8 cellular contexts compared by ENCODE assay signal in the genomic region with DNA sequence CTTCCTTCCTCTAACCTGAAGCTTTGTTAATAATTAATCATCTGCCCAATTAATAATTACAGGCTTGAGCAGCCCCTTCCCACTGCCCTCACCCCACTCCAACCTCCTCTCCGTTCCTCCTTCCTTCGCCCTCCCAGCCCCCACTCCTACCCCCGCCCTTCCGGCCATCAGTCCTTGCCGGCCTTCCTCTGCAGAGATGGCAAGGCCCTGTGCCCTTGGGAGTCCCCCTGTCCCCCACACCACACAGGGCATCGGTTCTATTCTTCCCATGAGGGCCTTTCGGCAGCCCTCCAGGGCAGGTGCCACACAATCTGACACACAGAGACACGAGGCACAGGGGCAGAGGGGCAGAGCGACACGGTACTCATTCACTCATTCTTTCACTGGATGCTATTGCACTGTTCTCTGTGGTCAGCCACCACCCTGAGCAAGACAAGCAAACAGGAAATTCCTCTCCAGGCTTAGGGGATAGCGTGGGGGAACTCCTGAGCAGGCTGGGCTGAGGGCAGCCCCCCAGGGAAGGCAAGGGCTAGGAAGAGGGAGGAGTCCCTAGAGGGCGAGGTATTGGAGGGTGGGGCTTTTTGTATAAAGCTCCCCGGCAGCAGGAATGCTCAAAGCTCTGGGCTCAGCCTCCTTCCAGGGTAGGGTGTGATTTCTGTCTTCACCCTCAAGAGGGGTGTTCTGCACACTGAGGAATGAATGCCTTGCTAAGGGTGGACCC. TPM values are rescaled to one million over a fixed set of nuclear protein-coding genes. Genes with fewer than 3 reads are reported as not detected.
DNase-seq lines count a peak whose midpoint lies in the region; ATAC-seq and TF ChIP-seq lines count a peak whose summit lies in the region.

No MANE protein-coding gene starts in this region.

- H3K27ac ChIP-seq in brain microvascular endothelial cell: no peak overlapping the region

- H3K36me3 ChIP-seq in brain microvascular endothelial cell (replicated peaks) (no peaks in the 10 kb centered on the region), mucosa of descending colon (ENCODE audit: low read depth) (no peaks in the 10 kb centered on the region)

- no peaks in the 10 kb centered on the region for H3K9me3 Mint-ChIP-seq in IgD-negative memory B cell

- intact Hi-C loops in mucosa of descending colon (cut with DNase I, micrococcal nuclease): no loop called here

- peak; percentile 70 for DNase-seq in AG20443 (ENCODE audit: low spot score)
- peak; percentile 43 for DNase-seq in brain microvascular endothelial cell
- no peak for DNase-seq in mucosa of descending colon
- DNase-seq in NCI-H748 (lab: John Stamatoyannopoulos, UW; ENCODE audit: unreplicated experiment): no peak
- DNase-seq in stimulated activated naive CD4-positive, alpha-beta T cell (lab: John Stamatoyannopoulos, UW): no peak
- no peak for DNase-seq in superior temporal gyrus (ENCODE audit: extremely low spot score)

- ATAC-seq in GM19025 (IDR thresholded peaks at IDR 0.05; ENCODE audit: low read depth, unreplicated experiment) (peak; percentile 71), mucosa of descending colon (peak; percentile 16)

- no peaks in the 10 kb centered on the region for H3K27me3 Mint-ChIP-seq in IgD-negative memory B cell

- H3K27ac Mint-ChIP-seq in IgD-negative memory B cell: peak overlapping the region; percentile 30 to 95 (median 93)

- H3K4me3 ChIP-seq in brain microvascular endothelial cell (ENCODE audit: low read depth, low read length) (no peak overlapping the region), mucosa of descending colon (no peak overlapping the region)

- peaks cover 37 to 61% (median 54%) of the 10 kb centered on the region in 3 donors for H3K4me1 Mint-ChIP-seq in IgD-negative memory B cell

- no peak for TF ChIP-seq CTCF in brain microvascular endothelial cell (IDR thresholded peaks at IDR 0.05; ENCODE audit: low read depth, low read length, missing control alignments)
- no peak for TF ChIP-seq CTCF in mucosa of descending colon (IDR thresholded peaks at IDR 0.05)

- in situ Hi-C loops in brain microvascular endothelial cell (cut with HindIII; ENCODE audit: low pct_ligation_motif_present, low sequenced_read_pairs): no loop called here

- no peaks in the 10 kb centered on the region for H3K9me3 ChIP-seq in mucosa of descending colon

- H3K27me3 ChIP-seq in brain microvascular endothelial cell (replicated peaks): no peaks in the 10 kb centered on the region

- no peaks in the 10 kb centered on the region for H3K36me3 Mint-ChIP-seq in IgD-negative memory B cell

- H3K4me1 ChIP-seq in mucosa of descending colon (ENCODE audit: low read depth): peaks cover 37% of the 10 kb centered on the region

- peak overlapping the region; percentile 15 to 94 (median 80) for H3K4me3 Mint-ChIP-seq in IgD-negative memory B cell

RNA-seq across cellular contexts. Expression of a gene that starts 14.8 kb away (rescaled TPM):
- polyA plus RNA-seq in IgD-negative memory B cell: 2.1 TPM
- 1 to 10 TPM; 5.1 to 8.5 (median 6.5) TPM for total RNA-seq in mucosa of descending colon

RNA-seq across cellular contexts. Expression of a gene that starts 30.5 kb away (rescaled TPM):
- 24.8 TPM for polyA plus RNA-seq in IgD-negative memory B cell
- total RNA-seq in mucosa of descending colon: 10 to 100 TPM; 29.8 to 38.4 (median 34.0) TPM

RNA-seq across cellular contexts. Expression of a gene that starts 48.8 kb away (rescaled TPM):
- polyA plus RNA-seq in IgD-negative memory B cell: 186 TPM
- total RNA-seq in mucosa of descending colon: 100 to 1,000 TPM; 201 to 581 (median 205) TPM

Comparison
In these comparisons a context has a peak if more than half of its experiments do, and no peak if none do; other contexts are left out.
1. DNase-seq: peak in AG20443 (single experiment) and brain microvascular endothelial cell (single experiment); none in mucosa of descending colon (0 of 3), NCI-H748 (single experiment), stimulated activated naive CD4-positive, alpha-beta T cell (0 of 6) and superior temporal gyrus (single experiment).